8 cellular contexts compared by ENCODE assay signal in genomic region chr5:69493235-69493925, GRCh38. TPM values are rescaled to one million over a fixed set of nuclear protein-coding genes. Genes with fewer than 3 reads are reported as not detected.
DNase-seq lines count a peak whose midpoint lies in the region; ATAC-seq and TF ChIP-seq lines count a peak whose summit lies in the region.

No MANE protein-coding gene starts in this region.

- TF ChIP-seq POLR2A in Peyer's patch (IDR thresholded peaks at IDR 0.05) (no peak), suprapubic skin (IDR thresholded peaks at IDR 0.05) (no peak)

- peak overlapping the region; percentile 98 for H3K4me2 ChIP-seq in BLaER1

- H3K9me3 ChIP-seq in BLaER1, result no peaks in the 10 kb centered on the region
- H3K9me3 ChIP-seq in Peyer's patch, result no peaks in the 10 kb centered on the region
- H3K9me3 ChIP-seq in lower lobe of right lung, result no peaks in the 10 kb centered on the region
- no peaks in the 10 kb centered on the region for H3K9me3 ChIP-seq in suprapubic skin

- peaks cover 51% of the 10 kb centered on the region for H3K27me3 ChIP-seq in BLaER1
- H3K27me3 ChIP-seq in Peyer's patch, result peaks cover 0 to 8% of the 10 kb centered on the region in 2 donors
- H3K27me3 ChIP-seq in lower lobe of right lung (ENCODE audit: low read depth), result peaks cover 18% of the 10 kb centered on the region
- H3K27me3 ChIP-seq in suprapubic skin, result peaks cover 35% of the 10 kb centered on the region

- DNase-seq in GM19238 (ENCODE audit: insufficient read length, low spot score), result peak; percentile 42
- DNase-seq in Peyer's patch, result peak in 2 of 3 donors; percentile 55 to 73
- no peak for DNase-seq in coronary artery (ENCODE audit: low spot score)
- DNase-seq in lower lobe of right lung, result peak; percentile 73
- DNase-seq in suprapubic skin (ENCODE audit: low spot score in 2 of 2), result no peak
- no peak for DNase-seq in middle frontal gyrus (ENCODE audit: extremely low spot score, low spot score)
- no peak for DNase-seq in KG1 (lab: John Stamatoyannopoulos, UW)

- H4K20me1 ChIP-seq in BLaER1, result peaks cover 24% of the 10 kb centered on the region; the same call in 1 of the 2 replicates

- no peak overlapping the region for H3K27ac ChIP-seq in BLaER1
- peak overlapping the region; percentile 22 to 99 (median 86) for H3K27ac ChIP-seq in Peyer's patch
- H3K27ac ChIP-seq in coronary artery, result no peak overlapping the region
- H3K27ac ChIP-seq in lower lobe of right lung, result peak overlapping the region; percentile 92
- peak overlapping the region; percentile 85 for H3K27ac ChIP-seq in suprapubic skin

- peak; percentile 67 to 70 for ATAC-seq in lower lobe of right lung

- H3K4me3 ChIP-seq in BLaER1 (peak overlapping the region; percentile 69), Peyer's patch (peak overlapping the region; percentile 35 to 94 (median 73)), coronary artery (peak overlapping the region; percentile 70), lower lobe of right lung (peak overlapping the region; percentile 87), suprapubic skin (peak overlapping the region; percentile 90)

- H3K9ac ChIP-seq in BLaER1, result peak overlapping the region; percentile 51

- H3K36me3 ChIP-seq in BLaER1 (no peaks in the 10 kb centered on the region), Peyer's patch (no peaks in the 10 kb centered on the region), lower lobe of right lung (no peaks in the 10 kb centered on the region), suprapubic skin (no peaks in the 10 kb centered on the region)

- no peak for TF ChIP-seq EP300 in suprapubic skin (IDR thresholded peaks at IDR 0.05)

- intact Hi-C loops in lower lobe of right lung (cut with DNase I), result no loop called here

- H3K4me1 ChIP-seq in BLaER1, result peaks cover 19% of the 10 kb centered on the region
- peaks cover 0 to 12% (median 4%) of the 10 kb centered on the region in 4 donors for H3K4me1 ChIP-seq in Peyer's patch
- H3K4me1 ChIP-seq in lower lobe of right lung, result peaks cover 28% of the 10 kb centered on the region
- H3K4me1 ChIP-seq in suprapubic skin, result peaks cover 26% of the 10 kb centered on the region

- WGBS in suprapubic skin, result under 1% methylated on average over 28 of the region's 64 CpGs

- TF ChIP-seq CTCF in Peyer's patch (IDR thresholded peaks at IDR 0.05), result no peak
- no peak for TF ChIP-seq CTCF in coronary artery (IDR thresholded peaks at IDR 0.05)
- no peak for TF ChIP-seq CTCF in lower lobe of right lung (IDR thresholded peaks at IDR 0.05)
- no peak for TF ChIP-seq CTCF in suprapubic skin (IDR thresholded peaks at IDR 0.05)

RNA-seq across cellular contexts. Expression of gene OCLN, which starts 0.8 kb away (rescaled TPM):
- total RNA-seq in Peyer's patch, result 100 to 1,000 TPM in 1 of 4 donors, 10 to 100 TPM in 3; 64.7 to 103 (median 76.7) TPM
- 121 TPM for total RNA-seq in lower lobe of right lung
- total RNA-seq in suprapubic skin, result 10 to 100 TPM; 31.4 to 56.9 (median 45.4) TPM

Comparison
In these comparisons a context has a peak if more than half of its experiments do, and no peak if none do; other contexts are left out.
1. H3K27ac ChIP-seq: peak in Peyer's patch (4 of 4), lower lobe of right lung (single experiment) and suprapubic skin (single experiment); none in BLaER1 (single experiment) and coronary artery (0 of 2).
2. DNase-seq: peak in GM19238 (single experiment), Peyer's patch (2 of 3) and lower lobe of right lung (single experiment); none in coronary artery (single experiment), suprapubic skin (0 of 2), middle frontal gyrus (single experiment) and KG1 (single experiment).
3. Peak in every context shown above with its lines, with median percentiles within 50 percentile points of each other: H3K4me3 ChIP-seq.